17 cellular contexts compared by ENCODE assay signal in the genomic region with DNA sequence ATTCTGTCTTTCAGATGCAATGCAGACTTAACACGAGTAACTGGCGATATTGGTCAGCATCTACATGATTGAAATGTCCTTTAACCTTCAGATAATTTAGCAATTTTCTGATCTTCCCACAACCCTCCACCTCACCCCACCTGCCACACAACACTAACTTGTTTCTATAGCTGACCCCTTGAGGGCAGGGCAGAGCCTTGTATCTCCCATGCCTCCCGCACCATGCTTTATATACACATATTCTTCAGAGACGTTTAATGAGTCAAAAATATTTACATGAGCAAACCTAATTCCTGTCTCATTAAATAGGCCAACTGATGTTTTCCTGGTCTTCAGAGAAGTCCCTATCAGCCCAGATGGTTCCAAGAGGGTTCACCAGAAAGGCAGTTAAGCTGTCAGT. TPM values are rescaled to one million over a fixed set of nuclear protein-coding genes. Genes with fewer than 3 reads are reported as not detected.
DNase-seq lines count a peak whose midpoint lies in the region; ATAC-seq and TF ChIP-seq lines count a peak whose summit lies in the region.
"Had no signal": no experiment of that assay in that cellular context is flagged by ENCODE, and none has a peak within 500 bp of the region (broad histone marks: within the 10 kb centered on the region; RNA-seq: fewer than 3 reads in every experiment).

No MANE protein-coding gene starts in this region.

- no peaks in the 10 kb centered on the region for H4K20me1 ChIP-seq in HCT116 (ENCODE audit: insufficient read depth)
- no peaks in the 10 kb centered on the region for H4K20me1 ChIP-seq in neural progenitor cell (ENCODE audit: low read depth)
- H4K20me1 ChIP-seq: BLaER1 treated with 17β-estradiol and CSF1 and Interleukin-3, amounts not matched to agents 10 nM and 100 nM had no signal

- peak; percentile 11; the same call in 1 of the 2 replicates for TF ChIP-seq RAD21 in HCT116 (IDR thresholded peaks at IDR 0.05; ENCODE audit: low read depth)

- no peaks in the 10 kb centered on the region for H3K9me2 ChIP-seq in HCT116 (ENCODE audit: insufficient read depth)

- H3K4me1 ChIP-seq in right atrium auricular region (peaks cover 0 to 11% of the 10 kb centered on the region in 2 donors), HCT116 (ENCODE audit: control insufficient read depth in 1 of 2, insufficient read depth in 2 of 2, low read length in 2 of 2) (peaks cover 12 to 15% of the 10 kb centered on the region in 2 experiments; a peak in 3 of 4 replicates), neural progenitor cell (no peaks in the 10 kb centered on the region)
- H3K4me1 ChIP-seq: BLaER1 treated with 17β-estradiol and CSF1 and Interleukin-3, amounts not matched to agents 10 nM and 100 nM; HAP-1 had no signal

- no TSS peak for BruUV-seq in HCT116 (replicated peaks; lab: Mats Ljungman, UMichigan)

- POLR2A ChIA-PET in HCT116 (lab: Charles Lee): no interaction called here
- POLR2A ChIA-PET in WTC11 (lab: Charles Lee): no interaction called here

- ATAC-seq in left cardiac atrium (no peak), HCT116 (no peak), WTC11 (no peak), GM18909 (IDR thresholded peaks at IDR 0.05; ENCODE audit: poor library complexity, unreplicated experiment) (no peak)
- ATAC-seq: HepG2 had no signal

- H2AFZ ChIP-seq in HCT116 (ENCODE audit: low read depth, low read length, poor library complexity, severe bottlenecking) (no peak overlapping the region), neural progenitor cell (replicated peaks) (no peak overlapping the region)

- H3K9me3 ChIP-seq in right atrium auricular region (no peaks in the 10 kb centered on the region), HCT116 (ENCODE audit: control insufficient read depth in 1 of 2, insufficient read depth in 1 of 2, low read depth in 1 of 2, low read length in 2 of 2) (no peaks in the 10 kb centered on the region), neural progenitor cell (ENCODE audit: low read depth) (no peaks in the 10 kb centered on the region)
- H3K9me3 ChIP-seq: BLaER1 treated with 17β-estradiol and CSF1 and Interleukin-3, amounts not matched to agents 10 nM and 100 nM; HAP-1 had no signal

- H3K27ac Mint-ChIP-seq in WTC11 (0 out of 2 replicates have a peak overlapping the region, but pooled peaks have one; percentile 29), neural progenitor cell (peak overlapping the region; percentile 9)
- H3K27ac Mint-ChIP-seq: CD4-positive, alpha-beta T cell; HFFc6 had no signal

- no peaks in the 10 kb centered on the region for H3F3A ChIP-seq in neural progenitor cell (ENCODE audit: low read depth)

- no peak for TF ChIP-seq POLR2A in HCT116 (IDR thresholded peaks at IDR 0.05; ENCODE audit: borderline replicate concordance, extremely low read depth, insufficient read depth, insufficient read length)

- H3K4me1 Mint-ChIP-seq in WTC11 (no peaks in the 10 kb centered on the region), neural progenitor cell (peaks cover 3% of the 10 kb centered on the region)

- H3K36me3 Mint-ChIP-seq in WTC11 (no peaks in the 10 kb centered on the region), neural progenitor cell (no peaks in the 10 kb centered on the region)

- no peaks in the 10 kb centered on the region for H3K27me3 Mint-ChIP-seq in WTC11 (ENCODE audit: low read depth)
- peaks cover 4% of the 10 kb centered on the region for H3K27me3 Mint-ChIP-seq in neural progenitor cell (ENCODE audit: insufficient read depth, low read depth)

- no peak overlapping the region for H3K4me2 ChIP-seq in HCT116 (ENCODE audit: low read length)
- no peak overlapping the region for H3K4me2 ChIP-seq in neural progenitor cell
- H3K4me2 ChIP-seq: BLaER1 treated with 17β-estradiol and CSF1 and Interleukin-3, amounts not matched to agents 10 nM and 100 nM had no signal

- H3K9ac ChIP-seq in HCT116 (ENCODE audit: low read length): no peak overlapping the region
- no peak overlapping the region for H3K9ac ChIP-seq in neural progenitor cell
- H3K9ac ChIP-seq: BLaER1 treated with 17β-estradiol and CSF1 and Interleukin-3, amounts not matched to agents 10 nM and 100 nM had no signal

- no peaks in the 10 kb centered on the region for H3K79me2 ChIP-seq in HCT116 (ENCODE audit: insufficient read depth, low read length)
- no peaks in the 10 kb centered on the region for H3K79me2 ChIP-seq in neural progenitor cell (ENCODE audit: low read depth)

- H3K4me3 ChIP-seq in right atrium auricular region: no peak overlapping the region
- H3K4me3 ChIP-seq in HCT116 (replicated peaks in 1 of 2; ENCODE audit: low read depth in 1 of 2, low read length in 2 of 2): no peak overlapping the region
- no peak overlapping the region for H3K4me3 ChIP-seq in neural progenitor cell
- H3K4me3 ChIP-seq: BLaER1 treated with 17β-estradiol and CSF1 and Interleukin-3, amounts not matched to agents 10 nM and 100 nM; HAP-1 had no signal

- no peaks in the 10 kb centered on the region for H3K27me3 ChIP-seq in right atrium auricular region
- no peaks in the 10 kb centered on the region for H3K27me3 ChIP-seq in HCT116 (ENCODE audit: insufficient read depth, low read length)
- no peaks in the 10 kb centered on the region for H3K27me3 ChIP-seq in neural progenitor cell
- H3K27me3 ChIP-seq: BLaER1 treated with 17β-estradiol and CSF1 and Interleukin-3, amounts not matched to agents 10 nM and 100 nM had no signal

- H3K27ac ChIP-seq in right atrium auricular region: peak overlapping the region; percentile 68 to 79
- no peak overlapping the region for H3K27ac ChIP-seq in HCT116 (ENCODE audit: low read depth, low read length)
- H3K27ac ChIP-seq in neural progenitor cell: no peak overlapping the region
- H3K27ac ChIP-seq: BLaER1 treated with 17β-estradiol and CSF1 and Interleukin-3, amounts not matched to agents 10 nM and 100 nM had no signal

- no peaks in the 10 kb centered on the region for H3K9me3 Mint-ChIP-seq in WTC11
- H3K9me3 Mint-ChIP-seq in neural progenitor cell: no peaks in the 10 kb centered on the region
- H3K9me3 Mint-ChIP-seq: CD4-positive, alpha-beta T cell had no signal

- CTCF ChIA-PET in HCT116 (lab: Charles Lee) (no interaction called here), WTC11 (lab: Charles Lee) (interaction anchor here (0.8 kb wide), 1 partner anchor 92 kb away, joined by 4 read pairs; no protein-coding TSS in a partner anchor)

- intact Hi-C loops in left cardiac atrium (cut with DNase I): no loop called here
- intact Hi-C loops in HCT116 (cut with micrococcal nuclease): no loop called here

- DNase-seq in right atrium auricular region (ENCODE audit: low spot score): no peak
- no peak for DNase-seq in left cardiac atrium
- DNase-seq in HCT116 (ENCODE audit: low read depth, low spot score): no peak
- no peak for DNase-seq in WTC11 (ENCODE audit: low spot score)
- DNase-seq in neural progenitor cell (ENCODE audit: low spot score): no peak
- no peak for DNase-seq in effector CD8-positive, alpha-beta T cell (lab: John Stamatoyannopoulos, UW)
- DNase-seq in GDM1 (lab: John Stamatoyannopoulos, UW): no peak
- DNase-seq: 8988T; ACHN; CD4-positive, alpha-beta T cell; DND-41; GF-D8; HFFc6 had no signal

- TF ChIP-seq CTCF in right atrium auricular region (IDR thresholded peaks at IDR 0.05) (no peak), HCT116 (IDR thresholded peaks at IDR 0.05 in 2 of 3, conservative IDR thresholded peaks at IDR 0.05 in 1 of 3; ENCODE audit: borderline replicate concordance in 1 of 3, insufficient read depth in 1 of 3, low read depth in 2 of 3, low read length in 2 of 3) (no peak), WTC11 (IDR thresholded peaks at IDR 0.05) (no peak), neural progenitor cell (IDR thresholded peaks at IDR 0.05) (no peak)

- no peaks in the 10 kb centered on the region for H3K36me3 ChIP-seq in right atrium auricular region
- H3K36me3 ChIP-seq in HCT116 (ENCODE audit: control insufficient read depth in 1 of 2, insufficient read depth in 2 of 2, low read length in 2 of 2): no peaks in the 10 kb centered on the region
- H3K36me3 ChIP-seq in neural progenitor cell: no peaks in the 10 kb centered on the region
- H3K36me3 ChIP-seq: BLaER1 treated with 17β-estradiol and CSF1 and Interleukin-3, amounts not matched to agents 10 nM and 100 nM; HAP-1 had no signal

- RAD21 ChIA-PET in HCT116 (lab: Charles Lee; ENCODE audit: low non-redundant PET in 1 of 2, low total read pairs in 2 of 2, uncharacterized antibody in 2 of 2, unreplicated experiment in 2 of 2): no interaction called here

- H3K4me3 Mint-ChIP-seq in WTC11 (no peak overlapping the region), neural progenitor cell (no peak overlapping the region)
- H3K4me3 Mint-ChIP-seq: CD4-positive, alpha-beta T cell; HFFc6 had no signal

TF ChIP-seq in HCT116, 20 proteins besides CTCF, POLR2A, EP300 and RAD21 (continues in another document):
- TF ChIP-seq SRF (IDR thresholded peaks at IDR 0.05; ENCODE audit: low read depth): no peak

TF ChIP-seq in WTC11, 78 proteins besides CTCF, POLR2A, EP300 and RAD21 (continues in another document):
- TF ChIP-seq MYBL2 (CRISPR knock-in tag; IDR thresholded peaks at IDR 0.05) (no peak), ZNF396 (CRISPR knock-in tag; IDR thresholded peaks at IDR 0.05; ENCODE audit: borderline replicate concordance) (no peak), FOXK1 (CRISPR knock-in tag; IDR thresholded peaks at IDR 0.05) (no peak), NR3C1 (CRISPR knock-in tag; conservative IDR thresholded peaks at IDR 0.05; ENCODE audit: low read depth) (no peak)

RNA-seq across cellular contexts. Expression of a gene that starts 6.6 kb away (rescaled TPM):
- total RNA-seq in right atrium auricular region (100 to 1,000 TPM in 1 of 2 donors, 10 to 100 TPM in 1; 79.3 to 201 TPM), left cardiac atrium (100 to 1,000 TPM in 1 of 2 donors, 10 to 100 TPM in 1; 82.3 to 159 TPM), HCT116 (2021; ENCODE audit: unreplicated experiment) (not detected), WTC11 (2021) (not detected in 3 replicates), neural progenitor cell (ENCODE audit: low replicate concordance) (not detected in 2 replicates)
- not detected in 2 replicates for polyA plus RNA-seq in HCT116 (2012)
- total RNA-seq: CD4-positive, alpha-beta T cell; HepG2; HFFc6 had no signal
- polyA plus RNA-seq: HepG2 had no signal

RNA-seq across cellular contexts. Expression of a gene that starts 23.9 kb away (rescaled TPM):
- total RNA-seq in right atrium auricular region: not detected
- not detected for total RNA-seq in left cardiac atrium
- total RNA-seq in HCT116 (2021; ENCODE audit: unreplicated experiment): not detected
- not detected in 2 replicates for polyA plus RNA-seq in HCT116 (2012)
- total RNA-seq in WTC11 (2021): not detected in 3 replicates
- not detected in 2 replicates for total RNA-seq in neural progenitor cell (ENCODE audit: low replicate concordance)
- total RNA-seq: CD4-positive, alpha-beta T cell; HepG2; HFFc6 had no signal
- polyA plus RNA-seq: HepG2 had no signal

RNA-seq across cellular contexts. Expression of a gene that starts 27.8 kb away (rescaled TPM):
- 1 to 10 TPM; 1.0 to 1.7 TPM for total RNA-seq in right atrium auricular region
- total RNA-seq in left cardiac atrium: 1 to 10 TPM in 1 of 2 donors, under 1 TPM in 1; 0.55 to 1.4 TPM
- total RNA-seq in HCT116 (2021; ENCODE audit: unreplicated experiment): not detected
- 0.02 TPM in 1 of 2 replicates, not detected in the other for polyA plus RNA-seq in HCT116 (2012)
- total RNA-seq in WTC11 (2021): not detected in 3 replicates
- total RNA-seq in neural progenitor cell (ENCODE audit: low replicate concordance): not detected in 2 replicates
- total RNA-seq: CD4-positive, alpha-beta T cell; HFFc6 had no signal

Comparison
In these comparisons a context has a peak if more than half of its experiments do, and no peak if none do; other contexts are left out.
1. H3K27ac ChIP-seq: peak in right atrium auricular region (2 of 2); none in HCT116 (single experiment) and neural progenitor cell (single experiment).
2. RNA of a gene that starts 6.6 kb away (total RNA-seq): 79.3 to 201 TPM in right atrium auricular region and 82.3 to 159 TPM in left cardiac atrium; not detected in HCT116 (single experiment), not detected in WTC11 and not detected in neural progenitor cell; every median in the first group is over 10 times any median in the second.